In genomic region chr2:98520806-98521205, GRCh38 we compare ENCODE assay signal across 28 cellular contexts.
"Had no signal": no experiment of that assay in that cellular context is flagged by ENCODE, and none has a peak within 500 bp of the region (broad histone marks: within the 10 kb centered on the region; RNA-seq: fewer than 3 reads in every experiment).

No MANE protein-coding gene starts in this region.

- ATAC-seq: naive thymus-derived CD8-positive, alpha-beta T cell; natural killer cell treated with Interleukin-12 subunit alpha and Interleukin-12 subunit beta and Interleukin-15 and Interleukin-18, amount 100 ng/mL, for 72 hours; right lobe of liver; stimulated activated naive B cell treated with anti-CD40 and anti-IgM and Interleukin-4, amounts not matched to agents 10 μg/mL and 1 μg/mL and 100 μg/mL, for 72 hours had no signal

- H3K4me1 ChIP-seq: pancreas, prostate gland had no signal

- H3K9me3 ChIP-seq: neutrophil, pancreas, prostate gland, right atrium auricular region, right lobe of liver, stomach, thoracic aorta, thyroid gland, tibial nerve, upper lobe of left lung, vagina had no signal

- H3K9me3 Mint-ChIP-seq: naive B cell; naive thymus-derived CD8-positive, alpha-beta T cell; natural killer cell treated with Interleukin-12 subunit alpha and Interleukin-12 subunit beta and Interleukin-15 and Interleukin-18, amount 100 ng/mL, for 72 hours; neural crest cell; stimulated activated naive B cell treated with anti-CD40 and anti-IgM and Interleukin-4, amounts not matched to agents 10 μg/mL and 1 μg/mL and 100 μg/mL, for 72 hours; stimulated activated naive CD8-positive, alpha-beta T cell treated with anti-CD3 and anti-CD28 coated beads, Interleukin-15, Interleukin-2, amounts not matched to agents 100 ng/mL and 50 ng/mL, for 24 hours had no signal

- H3K36me3 ChIP-seq: pancreas, prostate gland, thyroid gland had no signal

- DNase-seq: naive B cell; naive thymus-derived CD8-positive, alpha-beta T cell; nephron progenitor cell; nucleus accumbens; pancreas; retina; right lobe of liver; stimulated activated CD4-positive, alpha-beta T cell treated with anti-CD3 and anti-CD28 coated beads, Interleukin-12 subunit alpha, Interleukin-12 subunit beta, amount 100 ng/mL, for 4 hours; stimulated activated CD4-positive, alpha-beta T cell treated with anti-CD3 and anti-CD28 coated beads, Interleukin-1b, Interleukin-23, amount 100 ng/mL, for 48 hours; stimulated activated CD4-positive, alpha-beta T cell treated with anti-CD3 and anti-CD28 coated beads, Interleukin-4, amount 100 ng/mL, for 1 hour; stimulated activated CD4-positive, alpha-beta T cell treated with anti-CD3 and anti-CD28 coated beads, Interleukin-4, amount 100 ng/mL, for 4 hours; stimulated activated CD8-positive, alpha-beta memory T cell treated with anti-CD3 and anti-CD28 coated beads, Interleukin-4, amount 100 ng/mL, for 48 hours; stimulated activated naive B cell treated with anti-CD40 and anti-IgM and Interleukin-4, amounts not matched to agents 10 μg/mL and 1 μg/mL and 100 μg/mL, for 72 hours; stimulated activated naive CD4-positive, alpha-beta T cell treated with Interleukin-2 at 50 U/mL for 16 hours; stomach; thyroid gland; trophoblast cell; upper lobe of left lung had no signal

- H3K27ac ChIP-seq: neutrophil, pancreas, prostate gland, right atrium auricular region, right lobe of liver, skin epidermis, stomach, thoracic aorta, thyroid gland, tibial nerve, upper lobe of left lung, vagina had no signal

- H3K27me3 Mint-ChIP-seq: naive B cell; naive thymus-derived CD8-positive, alpha-beta T cell; natural killer cell treated with Interleukin-12 subunit alpha and Interleukin-12 subunit beta and Interleukin-15 and Interleukin-18, amount 100 ng/mL, for 72 hours; stimulated activated naive B cell treated with anti-CD40 and anti-IgM and Interleukin-4, amounts not matched to agents 10 μg/mL and 1 μg/mL and 100 μg/mL, for 72 hours; stimulated activated naive CD8-positive, alpha-beta T cell treated with anti-CD3 and anti-CD28 coated beads, Interleukin-15, Interleukin-2, amounts not matched to agents 100 ng/mL and 50 ng/mL, for 24 hours had no signal

- H3K4me3 Mint-ChIP-seq: naive B cell; naive thymus-derived CD8-positive, alpha-beta T cell; natural killer cell treated with Interleukin-12 subunit alpha and Interleukin-12 subunit beta and Interleukin-15 and Interleukin-18, amount 100 ng/mL, for 72 hours; nephron progenitor cell; neural crest cell; stimulated activated naive B cell treated with anti-CD40 and anti-IgM and Interleukin-4, amounts not matched to agents 10 μg/mL and 1 μg/mL and 100 μg/mL, for 72 hours; stimulated activated naive CD8-positive, alpha-beta T cell treated with anti-CD3 and anti-CD28 coated beads, Interleukin-15, Interleukin-2, amounts not matched to agents 100 ng/mL and 50 ng/mL, for 24 hours had no signal

- H3K27ac Mint-ChIP-seq: naive B cell; naive thymus-derived CD8-positive, alpha-beta T cell; nephron progenitor cell; stimulated activated naive B cell treated with anti-CD40 and anti-IgM and Interleukin-4, amounts not matched to agents 10 μg/mL and 1 μg/mL and 100 μg/mL, for 72 hours; stimulated activated naive CD8-positive, alpha-beta T cell treated with anti-CD3 and anti-CD28 coated beads, Interleukin-15, Interleukin-2, amounts not matched to agents 100 ng/mL and 50 ng/mL, for 24 hours had no signal

- H3K4me3 ChIP-seq: pancreas, prostate gland, right atrium auricular region, right lobe of liver, skin epidermis, stomach, thoracic aorta, thyroid gland, tibial nerve, upper lobe of left lung, vagina had no signal

- H3K27me3 ChIP-seq: neutrophil, pancreas, right atrium auricular region, right lobe of liver, stomach, thyroid gland, tibial nerve, upper lobe of left lung, vagina had no signal
